Comparison of ENCODE assay signal across 10 cellular contexts in genomic region chr7:23276381-23276780, GRCh38. TPM values are rescaled to one million over a fixed set of nuclear protein-coding genes. Genes with fewer than 3 reads are reported as not detected.
DNase-seq lines count a peak whose midpoint lies in the region; ATAC-seq, FAIRE-seq and TF ChIP-seq lines count a peak whose summit lies in the region.
"Had no signal": no experiment of that assay in that cellular context is flagged by ENCODE, and none has a peak within 500 bp of the region (broad histone marks: within the 10 kb centered on the region; RNA-seq: fewer than 3 reads in every experiment).

No MANE protein-coding gene starts in this region.

- POLR2A ChIA-PET in HepG2 (lab: Yijun Ruan, JAX): interaction anchor here (1.2 to 1.3 kb wide), 2 partner anchors 17 to 82 kb away, joined by 3 to 4 read pairs; no protein-coding TSS in a partner anchor

- CTCF ChIA-PET in HepG2 (lab: Yijun Ruan, JAX; ENCODE audit: low intra/inter-chr PET ratio, low total read pairs): no interaction called here

- TF ChIP-seq EP300 in HepG2 (IDR thresholded peaks at IDR 0.05; ENCODE audit: low read depth in 2 of 2, low read length in 2 of 2) (no peak), HepG2 (CRISPR knock-in tag; IDR thresholded peaks at IDR 0.05; ENCODE audit: borderline replicate concordance) (no peak)

- intact Hi-C loops in HepG2 (cut with micrococcal nuclease; ENCODE audit: unreplicated experiment): loop anchor here (10.0 kb wide), 1 partner anchor 158 kb away; no protein-coding TSS in a partner anchor
- intact Hi-C loops in right lobe of liver (cut with DNase I): no loop called here
- intact Hi-C loops in left lung (cut with DNase I): no loop called here

- no peak overlapping the region for H2AFZ ChIP-seq in HepG2 (ENCODE audit: low read length)

- TF ChIP-seq POLR2A in HepG2 (IDR thresholded peaks at IDR 0.05; ENCODE audit: insufficient read depth in 1 of 2, low read depth in 2 of 2, low read length in 2 of 2) (no peak), right lobe of liver (IDR thresholded peaks at IDR 0.05) (no peak)

- DNase-seq in HepG2 (ENCODE audit: low spot score): peak; percentile 38
- DNase-seq in right lobe of liver: no peak
- DNase-seq in NOMO-1 treated with DMSO at 0.1 percent for 48 hours (lab: John Stamatoyannopoulos, UW; ENCODE audit: unreplicated experiment): peak; percentile 79
- peak; percentile 31 for DNase-seq in dermis blood vessel endothelial cell
- DNase-seq in 8988T: no peak
- DNase-seq in left lung: no peak
- DNase-seq: GOT3 had no signal

- peak; percentile 36 for ATAC-seq in HepG2
- ATAC-seq in right lobe of liver: no peak
- ATAC-seq in activated CD4-positive, CD25-positive, alpha-beta regulatory T cell treated with anti-CD3 and anti-CD28 coated beads, Interleukin-2, amount 50 U/mL, for 24 hours: no peak
- no peak for ATAC-seq in GM21825 (IDR thresholded peaks at IDR 0.05; ENCODE audit: unreplicated experiment)
- no peak for ATAC-seq in left lung

- H3K4me1 ChIP-seq in HepG2 (ENCODE audit: insufficient read depth, low read length): peaks cover 39% of the 10 kb centered on the region
- no peaks in the 10 kb centered on the region for H3K4me1 ChIP-seq in right lobe of liver
- H3K4me1 ChIP-seq in left lung: peaks cover 4 to 6% of the 10 kb centered on the region in 2 donors

- no peaks in the 10 kb centered on the region for H3K79me2 ChIP-seq in HepG2 (ENCODE audit: insufficient read depth, low read length)

- in situ Hi-C loops in HepG2 (cut with HindIII; ENCODE audit: extremely low pct_ligation_motif_present, low pct_unique_long_range_greater_than_20kb): loop anchor here (10.0 kb wide), 1 partner anchor 248 kb away; no protein-coding TSS in a partner anchor

- WGBS in HepG2 (ENCODE audit: low lambda C conversion rate): 77% methylated on average over 5 of the region's 5 CpGs
- WGBS in right lobe of liver (ENCODE audit: insufficient coverage, low coverage, low lambda C conversion rate, missing lambda C conversion rate): 70% methylated on average over 5 of the region's 5 CpGs

- TF ChIP-seq RAD21 in HepG2 (CRISPR knock-in tag; IDR thresholded peaks at IDR 0.05): no peak

- H3K9ac ChIP-seq in HepG2 (ENCODE audit: insufficient read depth, low read depth, low read length): no peak overlapping the region

- no peak overlapping the region for H3K4me3 ChIP-seq in HepG2 (replicated peaks in 1 of 3; ENCODE audit: insufficient read depth in 1 of 3, low read depth in 2 of 3, low read length in 3 of 3)
- no peak overlapping the region for H3K4me3 ChIP-seq in right lobe of liver
- no peak overlapping the region for H3K4me3 ChIP-seq in left lung

- H3K9me3 ChIP-seq in HepG2 (ENCODE audit: low read length): no peaks in the 10 kb centered on the region
- H3K9me3 ChIP-seq in right lobe of liver: no peaks in the 10 kb centered on the region
- H3K9me3 ChIP-seq in left lung: no peaks in the 10 kb centered on the region

- H3K36me3 ChIP-seq in HepG2 (replicated peaks in 1 of 2; ENCODE audit: control insufficient read depth in 1 of 2, insufficient read depth in 2 of 2, low read length in 2 of 2): no peaks in the 10 kb centered on the region
- no peaks in the 10 kb centered on the region for H3K36me3 ChIP-seq in right lobe of liver
- H3K36me3 ChIP-seq in left lung: no peaks in the 10 kb centered on the region

- H3K4me2 ChIP-seq in HepG2 (ENCODE audit: low read depth, low read length): no peak overlapping the region

- no TSS peak for BruUV-seq in HepG2 (replicated peaks; lab: Mats Ljungman, UMichigan)

- FAIRE-seq in HepG2 (lab: Jason Lieb, UNC): no peak

- H3K27ac ChIP-seq in HepG2 (ENCODE audit: extremely low read length, insufficient read depth, low read length): no peak overlapping the region
- H3K27ac ChIP-seq in right lobe of liver: no peak overlapping the region
- no peak overlapping the region for H3K27ac ChIP-seq in left lung
- H3K27ac ChIP-seq: epithelial cell of prostate had no signal

- no peaks in the 10 kb centered on the region for H4K20me1 ChIP-seq in HepG2 (ENCODE audit: insufficient read depth, low read length)

- no peaks in the 10 kb centered on the region for H3K27me3 ChIP-seq in HepG2 (ENCODE audit: control insufficient read depth in 1 of 2, insufficient read depth in 2 of 2, low read length in 2 of 2)
- H3K27me3 ChIP-seq in right lobe of liver: no peaks in the 10 kb centered on the region
- H3K27me3 ChIP-seq in left lung: peaks cover 0 to 10% of the 10 kb centered on the region in 2 donors

- TF ChIP-seq CTCF in HepG2 (CRISPR knock-in tag; IDR thresholded peaks at IDR 0.05): peak; percentile 40
- TF ChIP-seq CTCF in right lobe of liver (IDR thresholded peaks at IDR 0.05): peak in 1 of 4 donors; percentile 8
- TF ChIP-seq CTCF in left lung (IDR thresholded peaks at IDR 0.05): no peak

TF ChIP-seq in HepG2, 621 proteins besides CTCF, POLR2A, EP300 and RAD21 (continues in another document):
- no peak for TF ChIP-seq ZNF775 (CRISPR knock-in tag; IDR thresholded peaks at IDR 0.05; ENCODE audit: borderline replicate concordance)
- no peak for TF ChIP-seq CENPT (CRISPR knock-in tag; IDR thresholded peaks at IDR 0.05; ENCODE audit: low read depth)

RNA-seq across cellular contexts. Expression of gene MALSU1, which starts 22.8 kb away (rescaled TPM):
- total RNA-seq in HepG2 (2016; rRNA removed; fragmentation: Illumina TruSeq; extraction: Trizol) (141 and 188 TPM in 2 replicates), right lobe of liver (10 to 100 TPM; 36.7 to 55.1 (median 44.7) TPM), dermis blood vessel endothelial cell (57.7 and 72.7 TPM in 2 replicates), left lung (10 to 100 TPM; 47.4 to 47.7 TPM)
- 55.4 and 74.4 TPM in 2 replicates for total RNA-seq in HepG2 (2016; cell fraction: cytosol; rRNA removed; fragmentation: Illumina TruSeq; extraction: Trizol; ENCODE audit: low read depth)
- 134 and 186 TPM in 2 replicates for total RNA-seq in HepG2 (2016; cell fraction: insoluble cytoplasmic fraction; rRNA removed; fragmentation: Illumina TruSeq; extraction: Trizol)
- 96.1 and 111 TPM in 2 replicates for total RNA-seq in HepG2 (2016; cell fraction: membrane; rRNA removed; fragmentation: Illumina TruSeq; extraction: Trizol)
- 49.1 and 52.9 TPM in 2 replicates for total RNA-seq in HepG2 (2016; cell fraction: nucleus; rRNA removed; fragmentation: Illumina TruSeq; extraction: Trizol)
- 51.6 and 72.0 TPM in 2 replicates for polyA plus RNA-seq in HepG2 (2011; rRNA removed)
- polyA plus RNA-seq in HepG2 (2011; cell fraction: cytosol; rRNA removed): 82.4 and 82.6 TPM in 2 replicates
- polyA plus RNA-seq in HepG2 (2011; cell fraction: nucleus; rRNA removed): 24.8 and 38.6 TPM in 2 replicates
- polyA plus RNA-seq in HepG2 (2012): 58.1 and 99.3 TPM in 2 replicates
- polyA plus RNA-seq in HepG2 (2016; cell fraction: cytosol; fragmentation: Illumina TruSeq; extraction: Trizol; ENCODE audit: low read depth): 78.8 and 82.1 TPM in 2 replicates
- 213 and 216 TPM in 2 replicates for polyA plus RNA-seq in HepG2 (2016; cell fraction: insoluble cytoplasmic fraction; fragmentation: Illumina TruSeq; extraction: Trizol; ENCODE audit: low read depth)
- polyA plus RNA-seq in HepG2 (2016; cell fraction: membrane; fragmentation: Illumina TruSeq; extraction: Trizol; ENCODE audit: low read depth): 91.1 and 105 TPM in 2 replicates
- polyA plus RNA-seq in HepG2 (2016; cell fraction: nucleus; fragmentation: Illumina TruSeq; extraction: Trizol; ENCODE audit: insufficient read depth, low read depth): 99.5 and 103 TPM in 2 replicates
- 18.4 and 23.7 TPM in 2 replicates for polyA minus RNA-seq in HepG2 (2011; rRNA and poly(A)+ RNA removed; ENCODE audit: low replicate concordance)
- polyA minus RNA-seq in HepG2 (2011; cell fraction: cytosol; rRNA and poly(A)+ RNA removed): 40.5 and 48.0 TPM in 2 replicates
- 41.1 and 44.5 TPM in 2 replicates for polyA minus RNA-seq in HepG2 (2011; cell fraction: nucleus; rRNA and poly(A)+ RNA removed)

RNA-seq across cellular contexts. Expression of gene GPNMB, which starts 29.8 kb away (rescaled TPM):
- total RNA-seq in HepG2 (2016; rRNA removed; fragmentation: Illumina TruSeq; extraction: Trizol): 1.6 TPM in 2 replicates
- 1.2 and 1.5 TPM in 2 replicates for total RNA-seq in HepG2 (2016; cell fraction: cytosol; rRNA removed; fragmentation: Illumina TruSeq; extraction: Trizol; ENCODE audit: low read depth)
- total RNA-seq in HepG2 (2016; cell fraction: insoluble cytoplasmic fraction; rRNA removed; fragmentation: Illumina TruSeq; extraction: Trizol): 1.7 and 2.0 TPM in 2 replicates
- 2.6 and 2.7 TPM in 2 replicates for total RNA-seq in HepG2 (2016; cell fraction: membrane; rRNA removed; fragmentation: Illumina TruSeq; extraction: Trizol)
- total RNA-seq in HepG2 (2016; cell fraction: nucleus; rRNA removed; fragmentation: Illumina TruSeq; extraction: Trizol): 1.3 and 1.6 TPM in 2 replicates
- 0.91 and 1.1 TPM in 2 replicates for polyA plus RNA-seq in HepG2 (2011; rRNA removed)
- 0.91 and 1.3 TPM in 2 replicates for polyA plus RNA-seq in HepG2 (2011; cell fraction: cytosol; rRNA removed)
- polyA plus RNA-seq in HepG2 (2011; cell fraction: nucleus; rRNA removed): 0.39 and 1.2 TPM in 2 replicates
- 1.2 and 2.6 TPM in 2 replicates for polyA plus RNA-seq in HepG2 (2012)
- 1.2 and 1.7 TPM in 2 replicates for polyA plus RNA-seq in HepG2 (2016; cell fraction: cytosol; fragmentation: Illumina TruSeq; extraction: Trizol; ENCODE audit: low read depth)
- 1.1 and 1.2 TPM in 2 replicates for polyA plus RNA-seq in HepG2 (2016; cell fraction: insoluble cytoplasmic fraction; fragmentation: Illumina TruSeq; extraction: Trizol; ENCODE audit: low read depth)
- polyA plus RNA-seq in HepG2 (2016; cell fraction: membrane; fragmentation: Illumina TruSeq; extraction: Trizol; ENCODE audit: low read depth): 3.0 and 3.7 TPM in 2 replicates
- 1.7 and 2.8 TPM in 2 replicates for polyA plus RNA-seq in HepG2 (2016; cell fraction: nucleus; fragmentation: Illumina TruSeq; extraction: Trizol; ENCODE audit: insufficient read depth, low read depth)
- 1.2 TPM in 2 replicates for polyA minus RNA-seq in HepG2 (2011; rRNA and poly(A)+ RNA removed; ENCODE audit: low replicate concordance)
- polyA minus RNA-seq in HepG2 (2011; cell fraction: cytosol; rRNA and poly(A)+ RNA removed): 1.4 TPM in 1 of 2 replicates, not detected in the other
- 1.4 and 3.0 TPM in 2 replicates for polyA minus RNA-seq in HepG2 (2011; cell fraction: nucleus; rRNA and poly(A)+ RNA removed)
- 10 to 100 TPM in 4 of 6 experiments, 1 to 10 TPM in 2; 5.8 to 64.9 (median 13.4) TPM for total RNA-seq in right lobe of liver
- total RNA-seq in dermis blood vessel endothelial cell: 0.65 and 0.68 TPM in 2 replicates
- 100 to 1,000 TPM; 236 to 290 TPM for total RNA-seq in left lung

Comparison
In these comparisons a context has a peak if more than half of its experiments do, and no peak if none do; other contexts are left out.
1. DNase-seq: peak in HepG2 (single experiment), NOMO-1 treated with DMSO at 0.1 percent for 48 hours (single experiment) and dermis blood vessel endothelial cell (single experiment); none in right lobe of liver (0 of 3), 8988T (single experiment) and left lung (0 of 2).